10 cellular contexts compared by ENCODE assay signal in genomic region chr2:170822292-170822884, GRCh38. TPM values are rescaled to one million over a fixed set of nuclear protein-coding genes. Genes with fewer than 3 reads are reported as not detected.
A peak's percentile ranks its signal among the peaks of the same experiment; 100 is the strongest.
DNase-seq lines count a peak whose midpoint lies in the region; ATAC-seq and TF ChIP-seq lines count a peak whose summit lies in the region.
"Had no signal": no experiment of that assay in that cellular context is flagged by ENCODE, and none has a peak within 500 bp of the region (broad histone marks: within the 10 kb centered on the region; RNA-seq: fewer than 3 reads in every experiment).

No MANE protein-coding gene starts in this region.

- ATAC-seq in activated CD8-positive, alpha-beta T cell treated with anti-CD3 and anti-CD28 coated beads, Interleukin-2, amount 10 ng/mL, durations not matched to agents 7 days and 5 days, result peak; percentile 37
- ATAC-seq in heart right ventricle (peak in 5 of 8 donors; percentile 27 to 70 (median 46)), HG03280 (IDR thresholded peaks at IDR 0.05; ENCODE audit: unreplicated experiment) (no peak), HG02970 (IDR thresholded peaks at IDR 0.05; ENCODE audit: low FRiP score, unreplicated experiment) (no peak)

- H3K4me1 Mint-ChIP-seq in activated CD8-positive, alpha-beta T cell treated with anti-CD3 and anti-CD28 coated beads, Interleukin-2, amount 10 ng/mL, durations not matched to agents 7 days and 5 days (ENCODE audit: low read depth), result peaks cover 51% of the 10 kb centered on the region

- CTCF ChIA-PET in activated CD8-positive, alpha-beta T cell treated with anti-CD3 and anti-CD28 coated beads, Interleukin-2, amount 10 ng/mL, durations not matched to agents 7 days and 5 days (lab: Charles Lee), result interaction anchor here (0.6 to 7.3 kb wide), 13 partner anchors 8 to 497 kb away, joined by 3 to 50 read pairs (median 4); no protein-coding TSS in a partner anchor

- H3K27ac Mint-ChIP-seq in activated CD8-positive, alpha-beta T cell treated with anti-CD3 and anti-CD28 coated beads, Interleukin-2, amount 10 ng/mL, durations not matched to agents 7 days and 5 days, result no peak overlapping the region

- no peaks in the 10 kb centered on the region for H3F3A ChIP-seq in smooth muscle cell (ENCODE audit: low read depth)

- no peaks in the 10 kb centered on the region for H3K36me3 ChIP-seq in heart right ventricle
- H3K36me3 ChIP-seq in smooth muscle cell (ENCODE audit: low read depth), result no peaks in the 10 kb centered on the region

- H3K27ac ChIP-seq in heart right ventricle (no peak overlapping the region), smooth muscle cell (ENCODE audit: low read depth) (no peak overlapping the region)

- H3K4me1 ChIP-seq in heart right ventricle (peaks cover 32 to 64% (median 55%) of the 10 kb centered on the region in 9 donors), smooth muscle cell (ENCODE audit: low read depth) (peaks cover 48% of the 10 kb centered on the region)

- no peaks in the 10 kb centered on the region for H3K9me3 Mint-ChIP-seq in activated CD8-positive, alpha-beta T cell treated with anti-CD3 and anti-CD28 coated beads, Interleukin-2, amount 10 ng/mL, durations not matched to agents 7 days and 5 days (ENCODE audit: insufficient read depth)

- 7% methylated on average over 28 to 38 of the region's 38 CpGs for WGBS in heart right ventricle, 2 donors
- WGBS in smooth muscle cell (ENCODE audit: low lambda C conversion rate), result 14% methylated on average over 37 of the region's 38 CpGs

- TF ChIP-seq CTCF in GM12872 (IDR thresholded peaks at IDR 0.05; ENCODE audit: insufficient read depth, low read depth, low read length), result peak; percentile 57
- TF ChIP-seq CTCF in heart right ventricle (IDR thresholded peaks at IDR 0.05), result peak in 5 of 9 donors; percentile 30 to 48 (median 46)
- peak; percentile 11 for TF ChIP-seq CTCF in smooth muscle cell (IDR thresholded peaks at IDR 0.05; ENCODE audit: borderline replicate concordance, insufficient read depth, poor library complexity, severe bottlenecking)

- H3K36me3 Mint-ChIP-seq in activated CD8-positive, alpha-beta T cell treated with anti-CD3 and anti-CD28 coated beads, Interleukin-2, amount 10 ng/mL, durations not matched to agents 7 days and 5 days (ENCODE audit: low read depth), result peaks cover 5% of the 10 kb centered on the region

- H4K20me1 ChIP-seq in smooth muscle cell (ENCODE audit: low read depth), result no peaks in the 10 kb centered on the region

- peak; percentile 53 for DNase-seq in activated CD8-positive, alpha-beta T cell treated with anti-CD3 and anti-CD28 coated beads, Interleukin-2, amount 10 ng/mL, durations not matched to agents 7 days and 5 days
- DNase-seq in heart right ventricle, result peak in 1 of 2 donors; percentile 28
- no peak for DNase-seq in smooth muscle cell (lab: John Stamatoyannopoulos, UW; ENCODE audit: unreplicated experiment)
- DNase-seq in DMS53 (lab: John Stamatoyannopoulos, UW), result no peak
- DNase-seq in putamen (ENCODE audit: low spot score), result no peak
- DNase-seq: NCI-H1694 treated with DMSO at 0.1 percent for 48 hours had no signal

- H3K27me3 Mint-ChIP-seq in activated CD8-positive, alpha-beta T cell treated with anti-CD3 and anti-CD28 coated beads, Interleukin-2, amount 10 ng/mL, durations not matched to agents 7 days and 5 days (ENCODE audit: low read depth), result peaks cover 85% of the 10 kb centered on the region

- peaks cover 32 to 100% (median 93%) of the 10 kb centered on the region in 7 donors for H3K27me3 ChIP-seq in heart right ventricle
- H3K27me3 ChIP-seq in smooth muscle cell (ENCODE audit: low read depth), result peaks cover 99% of the 10 kb centered on the region

- H3K4me3 ChIP-seq in heart right ventricle (peak overlapping the region in 8 of 10 donors; percentile 26 to 50 (median 42)), smooth muscle cell (peak overlapping the region; percentile 21)

- no peak overlapping the region for H2AFZ ChIP-seq in smooth muscle cell (ENCODE audit: low read depth)

- POLR2A ChIA-PET in activated CD8-positive, alpha-beta T cell treated with anti-CD3 and anti-CD28 coated beads, Interleukin-2, amount 10 ng/mL, durations not matched to agents 7 days and 5 days (lab: Charles Lee), result interaction anchor here (0.6 kb wide), 2 partner anchors 9 to 498 kb away, joined by 3 read pairs; no protein-coding TSS in a partner anchor

- H3K79me2 ChIP-seq in smooth muscle cell (ENCODE audit: low read depth), result no peaks in the 10 kb centered on the region

- intact Hi-C loops in heart right ventricle (cut with DNase I), result no loop called here

- H3K9me3 ChIP-seq in heart right ventricle (no peaks in the 10 kb centered on the region), smooth muscle cell (replicated peaks; ENCODE audit: low read depth) (no peaks in the 10 kb centered on the region)

- H3K4me3 Mint-ChIP-seq in activated CD8-positive, alpha-beta T cell treated with anti-CD3 and anti-CD28 coated beads, Interleukin-2, amount 10 ng/mL, durations not matched to agents 7 days and 5 days, result peak overlapping the region; percentile 52

- no peak overlapping the region for H3K9ac ChIP-seq in smooth muscle cell (ENCODE audit: low read depth)

- peak overlapping the region; percentile 81 for H3K4me2 ChIP-seq in smooth muscle cell

RNA-seq across cellular contexts. Expression of gene GAD1, which starts 5.7 kb away (rescaled TPM):
- 1 to 10 TPM; 1.6 to 2.2 TPM for total RNA-seq in activated CD8-positive, alpha-beta T cell treated with anti-CD3 and anti-CD28 coated beads, Interleukin-2, amount 10 ng/mL, durations not matched to agents 7 days and 5 days
- total RNA-seq in heart right ventricle, result under 1 TPM in 1 of 10 donors, not detected in 9; 0.13 TPM
- polyA plus RNA-seq in heart right ventricle, result under 1 TPM; 0.03 to 0.15 TPM
- total RNA-seq in smooth muscle cell, result 0.27 and 1.0 TPM in 2 replicates
- 0.11 TPM in 1 of 2 replicates, not detected in the other for polyA plus RNA-seq in smooth muscle cell

RNA-seq across cellular contexts. Expression of gene ERICH2, which starts 52.2 kb away (rescaled TPM):
- not detected for total RNA-seq in activated CD8-positive, alpha-beta T cell treated with anti-CD3 and anti-CD28 coated beads, Interleukin-2, amount 10 ng/mL, durations not matched to agents 7 days and 5 days
- total RNA-seq in heart right ventricle (1 to 10 TPM in 7 of 10 donors, under 1 TPM in 3; 0.46 to 2.3 (median 1.5) TPM), smooth muscle cell (not detected in 2 replicates)
- polyA plus RNA-seq in heart right ventricle (under 1 TPM; 0.45 to 0.66 TPM), smooth muscle cell (0.97 and 1.3 TPM in 2 replicates)
- total RNA-seq: lung microvascular endothelial cell had no signal

Comparison
In these comparisons a context has a peak if more than half of its experiments do, and no peak if none do; other contexts are left out.
1. ATAC-seq: peak in activated CD8-positive, alpha-beta T cell treated with anti-CD3 and anti-CD28 coated beads, Interleukin-2, amount 10 ng/mL, durations not matched to agents 7 days and 5 days (single experiment) and heart right ventricle (5 of 8); none in HG03280 (single experiment) and HG02970 (single experiment).
2. Peak in every context shown above with its lines, with median percentiles within 50 percentile points of each other: CTCF ChIP-seq.